1 cellular context compared by ENCODE assay signal in the genomic region with DNA sequence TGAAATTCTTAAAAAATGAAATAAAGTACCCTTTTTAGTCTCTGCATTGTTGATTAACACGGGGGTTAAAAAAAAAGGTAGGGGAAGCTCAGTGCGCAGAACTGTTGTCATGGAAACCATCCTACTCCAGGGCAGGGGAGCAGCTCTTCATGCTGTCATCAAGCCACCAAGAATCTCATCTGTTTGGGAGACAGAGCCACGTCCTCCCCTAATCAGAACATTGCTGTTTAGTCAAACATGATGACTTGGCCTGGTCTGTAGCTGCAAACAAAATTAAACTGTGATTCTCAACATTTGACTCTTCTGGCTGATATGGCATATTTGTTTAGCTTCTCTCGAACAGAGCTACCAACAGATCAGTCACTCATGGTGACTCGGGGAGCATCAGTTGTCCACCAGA.
TF ChIP-seq lines count a peak whose summit lies in the region.

No MANE protein-coding gene starts in this region.

TF ChIP-seq in HCT116, 20 proteins besides CTCF, POLR2A, EP300 and RAD21 (continued from another document):
- TF ChIP-seq, protein P1, sequence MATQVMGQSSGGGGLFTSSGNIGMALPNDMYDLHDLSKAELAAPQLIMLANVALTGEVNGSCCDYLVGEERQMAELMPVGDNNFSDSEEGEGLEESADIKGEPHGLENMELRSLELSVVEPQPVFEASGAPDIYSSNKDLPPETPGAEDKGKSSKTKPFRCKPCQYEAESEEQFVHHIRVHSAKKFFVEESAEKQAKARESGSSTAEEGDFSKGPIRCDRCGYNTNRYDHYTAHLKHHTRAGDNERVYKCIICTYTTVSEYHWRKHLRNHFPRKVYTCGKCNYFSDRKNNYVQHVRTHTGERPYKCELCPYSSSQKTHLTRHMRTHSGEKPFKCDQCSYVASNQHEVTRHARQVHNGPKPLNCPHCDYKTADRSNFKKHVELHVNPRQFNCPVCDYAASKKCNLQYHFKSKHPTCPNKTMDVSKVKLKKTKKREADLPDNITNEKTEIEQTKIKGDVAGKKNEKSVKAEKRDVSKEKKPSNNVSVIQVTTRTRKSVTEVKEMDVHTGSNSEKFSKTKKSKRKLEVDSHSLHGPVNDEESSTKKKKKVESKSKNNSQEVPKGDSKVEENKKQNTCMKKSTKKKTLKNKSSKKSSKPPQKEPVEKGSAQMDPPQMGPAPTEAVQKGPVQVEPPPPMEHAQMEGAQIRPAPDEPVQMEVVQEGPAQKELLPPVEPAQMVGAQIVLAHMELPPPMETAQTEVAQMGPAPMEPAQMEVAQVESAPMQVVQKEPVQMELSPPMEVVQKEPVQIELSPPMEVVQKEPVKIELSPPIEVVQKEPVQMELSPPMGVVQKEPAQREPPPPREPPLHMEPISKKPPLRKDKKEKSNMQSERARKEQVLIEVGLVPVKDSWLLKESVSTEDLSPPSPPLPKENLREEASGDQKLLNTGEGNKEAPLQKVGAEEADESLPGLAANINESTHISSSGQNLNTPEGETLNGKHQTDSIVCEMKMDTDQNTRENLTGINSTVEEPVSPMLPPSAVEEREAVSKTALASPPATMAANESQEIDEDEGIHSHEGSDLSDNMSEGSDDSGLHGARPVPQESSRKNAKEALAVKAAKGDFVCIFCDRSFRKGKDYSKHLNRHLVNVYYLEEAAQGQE (IDR thresholded peaks at IDR 0.05; ENCODE audit: low read depth) = no peak
- no peak for TF ChIP-seq FOSL1 (IDR thresholded peaks at IDR 0.05; ENCODE audit: low read depth)
- TF ChIP-seq POLR2AphosphoS5 (IDR thresholded peaks at IDR 0.05; ENCODE audit: low read depth, low read length) = no peak
- no peak for TF ChIP-seq YY1 (IDR thresholded peaks at IDR 0.05; ENCODE audit: extremely low read depth, insufficient replicate concordance, low read depth, low read length)
- no peak for TF ChIP-seq EGR1 (IDR thresholded peaks at IDR 0.05; ENCODE audit: low read depth)
- no peak for TF ChIP-seq CEBPB (IDR thresholded peaks at IDR 0.05; ENCODE audit: low read depth)
- no peak for TF ChIP-seq ELF1 (IDR thresholded peaks at IDR 0.05; ENCODE audit: borderline replicate concordance, low read depth)
- no peak for TF ChIP-seq ZFX (IDR thresholded peaks at IDR 0.05)
TF ChIP-seq in HCT116: peak in this region for 0.
